ENCODE assay signal across 9 cellular contexts in genomic region chr14:93045965-93046695, GRCh38.
DNase-seq lines count a peak whose midpoint lies in the region; ATAC-seq and TF ChIP-seq lines count a peak whose summit lies in the region.
"Had no signal": no experiment of that assay in that cellular context is flagged by ENCODE, and none has a peak within 500 bp of the region (broad histone marks: within the 10 kb centered on the region; RNA-seq: fewer than 3 reads in every experiment).

No MANE protein-coding gene starts in this region.

- H3K9ac ChIP-seq in fibroblast of lung (ENCODE audit: insufficient read depth, low read length) = no peak overlapping the region

- no peak overlapping the region for H3K4me2 ChIP-seq in fibroblast of lung (ENCODE audit: extremely low read depth, insufficient read depth, low read length)

- no peaks in the 10 kb centered on the region for H3K27me3 ChIP-seq in fibroblast of lung (ENCODE audit: control insufficient read depth, insufficient read depth, low read length)
- H3K27me3 ChIP-seq: SJCRH30 had no signal

- no peaks in the 10 kb centered on the region for H3K79me2 ChIP-seq in fibroblast of lung (ENCODE audit: control insufficient read depth, insufficient read depth, low read length)

- H4K20me1 ChIP-seq in fibroblast of lung (ENCODE audit: control insufficient read depth, extremely low read depth, insufficient read depth, low read length) = no peaks in the 10 kb centered on the region

- peaks cover 6% of the 10 kb centered on the region for H3K36me3 Mint-ChIP-seq in T-helper 17 cell (ENCODE audit: low read depth)

- no peak overlapping the region for H2AFZ ChIP-seq in fibroblast of lung (ENCODE audit: low read length)

- 87 to 88% methylated on average over 15 of the region's 15 CpGs for WGBS in lower leg skin, 2 donors

- H3K27ac Mint-ChIP-seq in T-helper 17 cell = peak overlapping the region; percentile 57

- no peak overlapping the region for H3K4me3 ChIP-seq in fibroblast of lung (replicated peaks in 1 of 4; ENCODE audit: control extremely low read depth in 1 of 4, insufficient read depth in 1 of 4, low read depth in 3 of 4, low read length in 4 of 4)
- no peak overlapping the region for H3K4me3 ChIP-seq in lower leg skin (ENCODE audit: low read depth, poor library complexity, severe bottlenecking)
- H3K4me3 ChIP-seq: SJCRH30 had no signal

- TF ChIP-seq CTCF in fibroblast of lung (conservative IDR thresholded peaks at IDR 0.05 in 1 of 2, IDR thresholded peaks at IDR 0.05 in 1 of 2; ENCODE audit: low read depth in 1 of 2, low read length in 2 of 2) (no peak), lower leg skin (IDR thresholded peaks at IDR 0.05) (no peak)

- no peaks in the 10 kb centered on the region for H3K27me3 Mint-ChIP-seq in T-helper 17 cell

- H3K4me1 Mint-ChIP-seq in T-helper 17 cell = peaks cover 17% of the 10 kb centered on the region

- peaks cover 3% of the 10 kb centered on the region for H3K4me1 ChIP-seq in fibroblast of lung (ENCODE audit: control insufficient read depth, extremely low read depth, insufficient read depth, low read length)

- no peaks in the 10 kb centered on the region for H3K9me3 ChIP-seq in T-helper 17 cell (ENCODE audit: control insufficient read depth, low read length, poor library complexity, severe bottlenecking)
- H3K9me3 ChIP-seq in fibroblast of lung (ENCODE audit: control insufficient read depth, insufficient read depth, low read depth, low read length) = no peaks in the 10 kb centered on the region
- H3K9me3 ChIP-seq: SJCRH30 had no signal

- no peak overlapping the region for H3K27ac ChIP-seq in fibroblast of lung (ENCODE audit: insufficient read depth, low read length)
- H3K27ac ChIP-seq: SJCRH30 had no signal

- TF ChIP-seq POLR2A in lower leg skin (IDR thresholded peaks at IDR 0.05) = no peak

- ATAC-seq in T-helper 17 cell (no peak), HG03039 (IDR thresholded peaks at IDR 0.05; ENCODE audit: unreplicated experiment) (no peak)

- intact Hi-C loops in lower leg skin (cut with DNase I; ENCODE audit: low total_unique reads) = no loop called here

- DNase-seq in GM04503 (ENCODE audit: low read depth) (peak; percentile 32), T-helper 17 cell (no peak), fibroblast of lung (ENCODE audit: low read depth in 2 of 2) (peak; percentile 63 to 95), renal cortical epithelial cell (ENCODE audit: low read depth) (peak; percentile 88), NCI-H146 (lab: John Stamatoyannopoulos, UW) (no peak), SHP77 treated with DMSO at 0.1 percent for 48 hours (lab: John Stamatoyannopoulos, UW) (no peak), lower leg skin (ENCODE audit: low spot score in 2 of 2) (no peak)

- H3K4me3 Mint-ChIP-seq in T-helper 17 cell = no peak overlapping the region

- no peaks in the 10 kb centered on the region for H3K36me3 ChIP-seq in fibroblast of lung (ENCODE audit: control insufficient read depth, insufficient read depth, low read length)

Comparison
In these comparisons a context has a peak if more than half of its experiments do, and no peak if none do; other contexts are left out.
1. DNase-seq: peak in GM04503 (single experiment), fibroblast of lung (2 of 2) and renal cortical epithelial cell (single experiment); none in T-helper 17 cell (0 of 3), NCI-H146 (single experiment), SHP77 treated with DMSO at 0.1 percent for 48 hours (single experiment) and lower leg skin (0 of 2).